ENCODE assay signal across 1 cellular context in the genomic region with DNA sequence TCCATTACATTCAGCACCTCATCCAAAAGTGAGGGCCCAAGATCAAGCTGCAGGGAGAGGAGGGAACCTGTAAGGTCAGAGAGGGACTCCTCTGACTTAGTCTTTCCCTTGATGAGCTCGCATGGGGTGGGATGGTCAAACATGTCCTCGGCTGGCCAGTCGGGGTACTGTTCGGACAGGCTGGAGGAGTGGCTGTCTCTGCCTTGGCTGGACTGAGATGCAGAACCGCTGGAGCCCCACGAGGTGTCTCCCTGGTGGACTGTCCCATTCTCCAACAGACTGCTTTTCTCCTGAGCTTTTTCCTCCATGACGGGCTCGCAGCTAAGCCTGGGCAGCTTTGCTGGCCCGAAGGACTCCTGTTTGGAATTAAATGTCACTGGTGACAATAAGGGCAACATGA.
TF ChIP-seq lines count a peak whose summit lies in the region.

No MANE protein-coding gene starts in this region.

TF ChIP-seq in K562, 482 proteins besides CTCF, POLR2A, EP300 and RAD21:
- TF ChIP-seq, protein P1, sequence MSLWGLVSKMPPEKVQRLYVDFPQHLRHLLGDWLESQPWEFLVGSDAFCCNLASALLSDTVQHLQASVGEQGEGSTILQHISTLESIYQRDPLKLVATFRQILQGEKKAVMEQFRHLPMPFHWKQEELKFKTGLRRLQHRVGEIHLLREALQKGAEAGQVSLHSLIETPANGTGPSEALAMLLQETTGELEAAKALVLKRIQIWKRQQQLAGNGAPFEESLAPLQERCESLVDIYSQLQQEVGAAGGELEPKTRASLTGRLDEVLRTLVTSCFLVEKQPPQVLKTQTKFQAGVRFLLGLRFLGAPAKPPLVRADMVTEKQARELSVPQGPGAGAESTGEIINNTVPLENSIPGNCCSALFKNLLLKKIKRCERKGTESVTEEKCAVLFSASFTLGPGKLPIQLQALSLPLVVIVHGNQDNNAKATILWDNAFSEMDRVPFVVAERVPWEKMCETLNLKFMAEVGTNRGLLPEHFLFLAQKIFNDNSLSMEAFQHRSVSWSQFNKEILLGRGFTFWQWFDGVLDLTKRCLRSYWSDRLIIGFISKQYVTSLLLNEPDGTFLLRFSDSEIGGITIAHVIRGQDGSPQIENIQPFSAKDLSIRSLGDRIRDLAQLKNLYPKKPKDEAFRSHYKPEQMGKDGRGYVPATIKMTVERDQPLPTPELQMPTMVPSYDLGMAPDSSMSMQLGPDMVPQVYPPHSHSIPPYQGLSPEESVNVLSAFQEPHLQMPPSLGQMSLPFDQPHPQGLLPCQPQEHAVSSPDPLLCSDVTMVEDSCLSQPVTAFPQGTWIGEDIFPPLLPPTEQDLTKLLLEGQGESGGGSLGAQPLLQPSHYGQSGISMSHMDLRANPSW (CRISPR knock-in tag; IDR thresholded peaks at IDR 0.05) = no peak
- TF ChIP-seq HDAC3 (IDR thresholded peaks at IDR 0.05; ENCODE audit: borderline replicate concordance, partially characterized antibody) (no peak), PHB (CRISPR knock-in tag; IDR thresholded peaks at IDR 0.05) (no peak), ILF3 (IDR thresholded peaks at IDR 0.05; ENCODE audit: borderline replicate concordance) (no peak), HOXB6 (CRISPR knock-in tag; IDR thresholded peaks at IDR 0.05; ENCODE audit: borderline replicate concordance) (no peak), FOXP4 (CRISPR knock-in tag; IDR thresholded peaks at IDR 0.05; ENCODE audit: borderline replicate concordance) (no peak), MTA1 (IDR thresholded peaks at IDR 0.05; ENCODE audit: borderline replicate concordance) (no peak), MTA2 (IDR thresholded peaks at IDR 0.05; ENCODE audit: low read depth) (no peak), MXI1 (IDR thresholded peaks at IDR 0.05; ENCODE audit: low read depth, low read length) (no peak), TFAP4 (CRISPR knock-in tag; IDR thresholded peaks at IDR 0.05; ENCODE audit: borderline replicate concordance) (no peak), USF2 (CRISPR knock-in tag; IDR thresholded peaks at IDR 0.05) (no peak), GABPA (tag; conservative IDR thresholded peaks at IDR 0.05; ENCODE audit: low read depth) (no peak), UBTF (IDR thresholded peaks at IDR 0.05; ENCODE audit: borderline replicate concordance in 1 of 2, low read depth in 2 of 2, low read length in 2 of 2) (no peak)
- TF ChIP-seq, protein P2, sequence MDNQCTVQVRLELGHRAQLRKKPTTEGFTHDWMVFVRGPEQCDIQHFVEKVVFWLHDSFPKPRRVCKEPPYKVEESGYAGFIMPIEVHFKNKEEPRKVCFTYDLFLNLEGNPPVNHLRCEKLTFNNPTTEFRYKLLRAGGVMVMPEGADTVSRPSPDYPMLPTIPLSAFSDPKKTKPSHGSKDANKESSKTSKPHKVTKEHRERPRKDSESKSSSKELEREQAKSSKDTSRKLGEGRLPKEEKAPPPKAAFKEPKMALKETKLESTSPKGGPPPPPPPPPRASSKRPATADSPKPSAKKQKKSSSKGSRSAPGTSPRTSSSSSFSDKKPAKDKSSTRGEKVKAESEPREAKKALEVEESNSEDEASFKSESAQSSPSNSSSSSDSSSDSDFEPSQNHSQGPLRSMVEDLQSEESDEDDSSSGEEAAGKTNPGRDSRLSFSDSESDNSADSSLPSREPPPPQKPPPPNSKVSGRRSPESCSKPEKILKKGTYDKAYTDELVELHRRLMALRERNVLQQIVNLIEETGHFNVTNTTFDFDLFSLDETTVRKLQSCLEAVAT (IDR thresholded peaks at IDR 0.05) = no peak
- TF ChIP-seq, protein P3, sequence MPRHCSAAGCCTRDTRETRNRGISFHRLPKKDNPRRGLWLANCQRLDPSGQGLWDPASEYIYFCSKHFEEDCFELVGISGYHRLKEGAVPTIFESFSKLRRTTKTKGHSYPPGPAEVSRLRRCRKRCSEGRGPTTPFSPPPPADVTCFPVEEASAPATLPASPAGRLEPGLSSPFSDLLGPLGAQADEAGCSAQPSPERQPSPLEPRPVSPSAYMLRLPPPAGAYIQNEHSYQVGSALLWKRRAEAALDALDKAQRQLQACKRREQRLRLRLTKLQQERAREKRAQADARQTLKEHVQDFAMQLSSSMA (CRISPR knock-in tag; IDR thresholded peaks at IDR 0.05) = no peak
- TF ChIP-seq, protein P4, sequence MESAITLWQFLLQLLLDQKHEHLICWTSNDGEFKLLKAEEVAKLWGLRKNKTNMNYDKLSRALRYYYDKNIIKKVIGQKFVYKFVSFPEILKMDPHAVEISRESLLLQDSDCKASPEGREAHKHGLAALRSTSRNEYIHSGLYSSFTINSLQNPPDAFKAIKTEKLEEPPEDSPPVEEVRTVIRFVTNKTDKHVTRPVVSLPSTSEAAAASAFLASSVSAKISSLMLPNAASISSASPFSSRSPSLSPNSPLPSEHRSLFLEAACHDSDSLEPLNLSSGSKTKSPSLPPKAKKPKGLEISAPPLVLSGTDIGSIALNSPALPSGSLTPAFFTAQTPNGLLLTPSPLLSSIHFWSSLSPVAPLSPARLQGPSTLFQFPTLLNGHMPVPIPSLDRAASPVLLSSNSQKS (CRISPR knock-in tag; IDR thresholded peaks at IDR 0.05) = no peak
